22 cellular contexts compared by ENCODE assay signal in the genomic region with DNA sequence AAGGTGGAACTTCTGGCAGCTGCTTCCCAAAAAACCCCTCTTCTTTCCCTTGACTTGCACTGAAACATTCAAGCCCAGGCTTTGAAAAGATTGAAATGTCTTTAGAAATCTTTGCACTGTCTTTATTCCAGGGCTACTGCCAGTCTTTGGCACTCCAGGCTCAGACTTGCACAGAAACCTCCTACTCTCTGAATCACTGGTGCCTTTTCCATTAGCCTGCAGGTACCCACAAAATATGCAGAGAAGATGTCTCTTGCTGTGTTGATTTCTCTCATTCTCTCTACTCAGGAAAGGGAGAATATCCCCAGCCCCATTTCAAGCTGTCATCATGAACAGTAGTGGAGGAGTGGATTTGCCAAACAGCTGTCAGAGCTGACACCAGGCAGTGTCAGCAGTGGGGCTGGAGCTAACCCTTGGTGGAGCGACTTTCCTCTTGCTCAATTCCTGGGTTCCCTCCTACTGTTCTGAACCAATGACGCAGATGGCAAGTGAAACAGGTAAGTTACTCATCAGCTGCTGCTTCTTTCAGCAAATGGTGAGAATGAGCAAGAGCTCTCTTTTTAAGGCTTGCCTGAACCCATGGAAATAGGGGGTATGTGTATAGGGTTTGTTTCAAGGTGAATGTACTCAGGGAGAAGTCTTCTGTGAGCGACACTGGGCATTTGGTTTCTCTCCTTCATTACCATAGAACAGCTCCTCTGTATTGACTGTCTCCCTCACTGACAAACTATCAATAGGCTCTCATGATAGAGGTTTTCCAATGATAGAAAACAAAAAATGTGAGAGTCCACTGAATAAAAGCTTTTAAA.
"Had no signal": no experiment of that assay in that cellular context is flagged by ENCODE, and none has a peak within 500 bp of the region (broad histone marks: within the 10 kb centered on the region; RNA-seq: fewer than 3 reads in every experiment).

No MANE protein-coding gene starts in this region.

- H3K4me2 ChIP-seq: hepatocyte had no signal

- H3K9ac ChIP-seq: parathyroid adenoma had no signal

- H3K27me3 ChIP-seq: esophagus squamous epithelium, hepatocyte, right lobe of liver, suprapubic skin, thyroid gland had no signal

- H3K36me3 ChIP-seq: esophagus squamous epithelium, prostate gland, right lobe of liver, suprapubic skin, thyroid gland had no signal

- DNase-seq: cortex of kidney; dorsolateral prefrontal cortex; effector CD8-positive, alpha-beta T cell; esophagus squamous epithelium; foreskin fibroblast; left colon; left ventricle myocardium superior; mesendoderm; naive B cell; retina; right lobe of liver; stimulated activated CD4-positive, alpha-beta T cell treated with anti-CD3 and anti-CD28 coated beads, Interleukin-4, amount 100 ng/mL, for 1 hour; stimulated activated CD8-positive, alpha-beta memory T cell treated with anti-CD3 and anti-CD28 coated beads, Interleukin-4, amount 100 ng/mL, for 48 hours; stimulated activated naive CD8-positive, alpha-beta T cell treated with anti-CD3 and anti-CD28 coated beads, Interleukin-15, Interleukin-2, amounts not matched to agents 100 U/mL and 50 U/mL, for 24 hours; thyroid gland had no signal

- ATAC-seq: left colon; left ventricle myocardium superior; right lobe of liver; stimulated activated effector memory CD8-positive, alpha-beta T cell treated with anti-CD3 and anti-CD28 coated beads, Interleukin-12 subunit alpha, Interleukin-12 subunit beta, amount 100 ng/mL, for 72 hours; stimulated activated naive CD8-positive, alpha-beta T cell treated with anti-CD3 and anti-CD28 coated beads, Interleukin-15, Interleukin-2, amounts not matched to agents 100 U/mL and 50 U/mL, for 24 hours had no signal

- H3K4me3 ChIP-seq: dorsolateral prefrontal cortex, esophagus squamous epithelium, hepatocyte, lung, prostate gland, right lobe of liver, suprapubic skin, thyroid gland had no signal

- H3K27ac ChIP-seq: dorsolateral prefrontal cortex, hepatocyte, parathyroid adenoma, prostate gland, right lobe of liver, suprapubic skin, thyroid gland had no signal

- H3K9me3 ChIP-seq: esophagus squamous epithelium, prostate gland, right lobe of liver, suprapubic skin, thyroid gland had no signal

- H3K79me2 ChIP-seq: hepatocyte, parathyroid adenoma had no signal

- FAIRE-seq: urothelium cell line had no signal

- H2AFZ ChIP-seq: hepatocyte, parathyroid adenoma had no signal

- H3K4me1 ChIP-seq: parathyroid adenoma, prostate gland, right lobe of liver, thyroid gland had no signal
